Comparison of ENCODE assay signal across 9 cellular contexts in genomic region chr1:206050655-206051235, GRCh38. TPM values are rescaled to one million over a fixed set of nuclear protein-coding genes. Genes with fewer than 3 reads are reported as not detected.
A peak's percentile ranks its signal among the peaks of the same experiment; 100 is the strongest.
DNase-seq lines count a peak whose midpoint lies in the region; ATAC-seq lines count a peak whose summit lies in the region.
"Had no signal": no experiment of that assay in that cellular context is flagged by ENCODE, and none has a peak within 500 bp of the region (broad histone marks: within the 10 kb centered on the region; RNA-seq: fewer than 3 reads in every experiment).

No MANE protein-coding gene starts in this region.

- H3K56ac ChIP-seq in mesendoderm (ENCODE audit: low read length): no peak overlapping the region

- H3K4me2 ChIP-seq in mesendoderm (ENCODE audit: low read length): no peak overlapping the region

- no peaks in the 10 kb centered on the region for H3K4me1 ChIP-seq in mesendoderm (ENCODE audit: control insufficient read depth, low read depth, low read length)

- no peak overlapping the region for H3K4ac ChIP-seq in mesendoderm (ENCODE audit: low read depth, low read length)

- H3K27ac ChIP-seq in mesendoderm (ENCODE audit: low read depth, low read length): no peak overlapping the region

- H3K27me3 ChIP-seq in mesendoderm (ENCODE audit: insufficient read depth, low read length, poor library complexity): no peaks in the 10 kb centered on the region

- peak overlapping the region; percentile 31 for H3K27ac Mint-ChIP-seq in activated T-helper 17 cell treated with anti-CD3 and anti-CD28 coated beads, Interleukin-2, amount 50 U/mL, for 72 hours

- H3K79me2 ChIP-seq in mesendoderm (ENCODE audit: control insufficient read depth, insufficient read depth, low read length): no peaks in the 10 kb centered on the region

- H3K9ac ChIP-seq in mesendoderm (ENCODE audit: low read length): no peak overlapping the region

- no peaks in the 10 kb centered on the region for H3K36me3 Mint-ChIP-seq in activated T-helper 17 cell treated with anti-CD3 and anti-CD28 coated beads, Interleukin-2, amount 50 U/mL, for 72 hours (ENCODE audit: low read depth)

- no peak overlapping the region for H3K4me3 ChIP-seq in mesendoderm (ENCODE audit: low read length)

- peak; percentile 81 for ATAC-seq in GM18502 (IDR thresholded peaks at IDR 0.05; ENCODE audit: poor library complexity, unreplicated experiment)
- peak; percentile 89 for ATAC-seq in HG02642 (IDR thresholded peaks at IDR 0.05; ENCODE audit: poor library complexity, unreplicated experiment)
- peak; percentile 91 for ATAC-seq in activated T-helper 17 cell treated with anti-CD3 and anti-CD28 coated beads, Interleukin-2, amount 50 U/mL, for 72 hours (replicated peaks)

- no peak overlapping the region for H3K23ac ChIP-seq in mesendoderm (ENCODE audit: low read length)

- no peaks in the 10 kb centered on the region for H3K9me3 Mint-ChIP-seq in activated T-helper 17 cell treated with anti-CD3 and anti-CD28 coated beads, Interleukin-2, amount 50 U/mL, for 72 hours

- no peak overlapping the region for H2BK15ac ChIP-seq in mesendoderm (replicated peaks; ENCODE audit: low read depth)

- WGBS in mesendoderm (ENCODE audit: extremely low coverage, insufficient coverage, low lambda C conversion rate): no CpG with 5 or more reads among the region's 6 CpGs

- H2BK5ac ChIP-seq in mesendoderm (ENCODE audit: low read length): no peak overlapping the region

- DNase-seq in NCI-H2196 (lab: John Stamatoyannopoulos, UW; ENCODE audit: unreplicated experiment): peak; percentile 29
- peak; percentile 21 for DNase-seq in stimulated activated CD4-positive, alpha-beta T cell treated with anti-CD3 and anti-CD28 coated beads, Interleukin-1b, Interleukin-23, amount 100 ng/mL, for 4 hours (ENCODE audit: low read depth in 2 of 2)
- no peak for DNase-seq in hepatic stellate cell (ENCODE audit: low spot score)
- no peak for DNase-seq in mesendoderm
- DNase-seq in NCI-H128 (lab: John Stamatoyannopoulos, UW; ENCODE audit: unreplicated experiment): no peak

- H3K79me1 ChIP-seq in mesendoderm (ENCODE audit: low read length): no peaks in the 10 kb centered on the region

- no peaks in the 10 kb centered on the region for H3K27me3 Mint-ChIP-seq in activated T-helper 17 cell treated with anti-CD3 and anti-CD28 coated beads, Interleukin-2, amount 50 U/mL, for 72 hours

- H2AK5ac ChIP-seq in mesendoderm (ENCODE audit: low read length): no peak overlapping the region

- H3K36me3 ChIP-seq in mesendoderm (ENCODE audit: control insufficient read depth, insufficient read depth, low read length): no peaks in the 10 kb centered on the region

- no peak overlapping the region for H4K8ac ChIP-seq in mesendoderm (ENCODE audit: low read depth, low read length)

- H2BK120ac ChIP-seq in mesendoderm (ENCODE audit: low read depth, low read length): no peak overlapping the region

- H3K18ac ChIP-seq in mesendoderm (ENCODE audit: low read length): no peak overlapping the region

- peaks cover 26% of the 10 kb centered on the region for H3K4me1 Mint-ChIP-seq in activated T-helper 17 cell treated with anti-CD3 and anti-CD28 coated beads, Interleukin-2, amount 50 U/mL, for 72 hours

- H4K5ac ChIP-seq in mesendoderm (ENCODE audit: low read length): no peak overlapping the region

- H3K4me3 Mint-ChIP-seq in activated T-helper 17 cell treated with anti-CD3 and anti-CD28 coated beads, Interleukin-2, amount 50 U/mL, for 72 hours: peak overlapping the region; percentile 59

RNA-seq across cellular contexts. Expression of gene RHEX, which starts 2.2 kb away (rescaled TPM):
- total RNA-seq in activated T-helper 17 cell treated with anti-CD3 and anti-CD28 coated beads, Interleukin-2, amount 50 U/mL, for 72 hours: not detected
- polyA plus RNA-seq in mesendoderm (2013, experiment 1 of 2): 0.07 TPM
- not detected for polyA plus RNA-seq in mesendoderm (2013, experiment 2 of 2)
- total RNA-seq: glomerular endothelial cell had no signal

RNA-seq across cellular contexts. Expression of gene CTSE, which starts 27.1 kb away (rescaled TPM):
- total RNA-seq in activated T-helper 17 cell treated with anti-CD3 and anti-CD28 coated beads, Interleukin-2, amount 50 U/mL, for 72 hours: not detected
- not detected for polyA plus RNA-seq in mesendoderm (2013, experiment 1 of 2)
- polyA plus RNA-seq in mesendoderm (2013, experiment 2 of 2): not detected
- total RNA-seq: glomerular endothelial cell had no signal

RNA-seq across cellular contexts. Expression of gene RAB7B, which starts 47.5 kb away (rescaled TPM):
- total RNA-seq in activated T-helper 17 cell treated with anti-CD3 and anti-CD28 coated beads, Interleukin-2, amount 50 U/mL, for 72 hours: not detected
- 0.06 TPM for polyA plus RNA-seq in mesendoderm (2013, experiment 1 of 2)
- polyA plus RNA-seq in mesendoderm (2013, experiment 2 of 2): 0.03 TPM
- total RNA-seq: glomerular endothelial cell had no signal

Comparison
In these comparisons a context has a peak if more than half of its experiments do, and no peak if none do; other contexts are left out.
1. DNase-seq: peak in NCI-H2196 (single experiment) and stimulated activated CD4-positive, alpha-beta T cell treated with anti-CD3 and anti-CD28 coated beads, Interleukin-1b, Interleukin-23, amount 100 ng/mL, for 4 hours (2 of 2); none in hepatic stellate cell (single experiment), mesendoderm (single experiment) and NCI-H128 (single experiment).
2. Peak in every context shown above with its lines, with median percentiles within 50 percentile points of each other: ATAC-seq.